ENCODE assay signal across 9 cellular contexts in genomic region chr1:228154685-228155571, GRCh38. TPM values are rescaled to one million over a fixed set of nuclear protein-coding genes. Genes with fewer than 3 reads are reported as not detected.
DNase-seq lines count a peak whose midpoint lies in the region; ATAC-seq, FAIRE-seq and TF ChIP-seq lines count a peak whose summit lies in the region.
"Had no signal": no experiment of that assay in that cellular context is flagged by ENCODE, and none has a peak within 500 bp of the region (broad histone marks: within the 10 kb centered on the region; RNA-seq: fewer than 3 reads in every experiment).

No MANE protein-coding gene starts in this region.

- no peaks in the 10 kb centered on the region for H3K36me3 Mint-ChIP-seq in activated T-cell treated with anti-CD3 and anti-CD28 coated beads, Interleukin-2, amount 50 U/mL, for 72 hours (ENCODE audit: insufficient read depth in 2 of 2)
- H3K36me3 Mint-ChIP-seq in naive thymus-derived CD4-positive, alpha-beta T cell: no peaks in the 10 kb centered on the region

- DNase-seq in NCI-H1417 (lab: John Stamatoyannopoulos, UW): peak in 2 of 3 experiments; percentile 86 to 92
- peak; percentile 28 to 55 for DNase-seq in activated T-cell treated with anti-CD3 and anti-CD28 coated beads, Interleukin-2, amount 50 U/mL, for 72 hours
- DNase-seq in naive thymus-derived CD4-positive, alpha-beta T cell: peak in 1 of 9 donors; percentile 42
- no peak for DNase-seq in superior temporal gyrus (ENCODE audit: extremely low spot score)
- no peak for DNase-seq in MV-4-11 (lab: John Stamatoyannopoulos, UW)
- no peak for DNase-seq in frontal cortex (ENCODE audit: low spot score in 2 of 2)
- DNase-seq: effector memory CD4-positive, alpha-beta T cell had no signal

- POLR2A ChIA-PET in naive thymus-derived CD4-positive, alpha-beta T cell (lab: Charles Lee): interaction anchor here (2.9 kb wide), 1 partner anchor 11 kb away, joined by 19 read pairs; the partner anchor contains the start of gene IBA57

- peaks cover 0 to 3% (median 0%) of the 10 kb centered on the region in 3 experiments for H3K36me3 ChIP-seq in naive thymus-derived CD4-positive, alpha-beta T cell (ENCODE audit: control insufficient read depth in 2 of 3, insufficient read depth in 3 of 3, low read length in 3 of 3)

- FAIRE-seq in frontal cortex (lab: Jason Lieb, UNC): no peak

- CTCF ChIA-PET in naive thymus-derived CD4-positive, alpha-beta T cell (lab: Charles Lee): interaction anchor here (1.4 kb wide), 1 partner anchor 13 kb away, joined by 3 read pairs; no protein-coding TSS in a partner anchor

- no peak for TF ChIP-seq CTCF in 22Rv1 (IDR thresholded peaks at IDR 0.05)

- no peaks in the 10 kb centered on the region for H3K27me3 ChIP-seq in naive thymus-derived CD4-positive, alpha-beta T cell (ENCODE audit: control insufficient read depth in 2 of 2, insufficient read depth in 2 of 2, low read length in 2 of 2)

- intact Hi-C loops in naive thymus-derived CD4-positive, alpha-beta T cell (cut with micrococcal nuclease): no loop called here

- H3K27ac Mint-ChIP-seq in activated T-cell treated with anti-CD3 and anti-CD28 coated beads, Interleukin-2, amount 50 U/mL, for 72 hours: peak overlapping the region; percentile 48
- H3K27ac Mint-ChIP-seq in naive thymus-derived CD4-positive, alpha-beta T cell: peak overlapping the region in 7 of 9 donors; percentile 24 to 89 (median 64)

- H3K9me3 ChIP-seq in naive thymus-derived CD4-positive, alpha-beta T cell (ENCODE audit: control insufficient read depth in 2 of 3, low read length in 3 of 3): no peaks in the 10 kb centered on the region

- 0 out of 2 replicates have a peak overlapping the region, but pooled peaks have one; percentile 4 for H3K27ac ChIP-seq in 22Rv1
- peak overlapping the region; percentile 27 for H3K27ac ChIP-seq in naive thymus-derived CD4-positive, alpha-beta T cell (ENCODE audit: low read depth, low read length)

- ATAC-seq in activated T-cell treated with anti-CD3 and anti-CD28 coated beads, Interleukin-2, amount 50 U/mL, for 72 hours (replicated peaks in 1 of 2): peak; percentile 78 to 83
- ATAC-seq in naive thymus-derived CD4-positive, alpha-beta T cell: no peak
- no peak for ATAC-seq in GM18867 (IDR thresholded peaks at IDR 0.05; ENCODE audit: unreplicated experiment)

- H3K27me3 Mint-ChIP-seq in activated T-cell treated with anti-CD3 and anti-CD28 coated beads, Interleukin-2, amount 50 U/mL, for 72 hours (ENCODE audit: low read depth): no peaks in the 10 kb centered on the region
- H3K27me3 Mint-ChIP-seq in naive thymus-derived CD4-positive, alpha-beta T cell: no peaks in the 10 kb centered on the region

- H3K4me1 Mint-ChIP-seq in activated T-cell treated with anti-CD3 and anti-CD28 coated beads, Interleukin-2, amount 50 U/mL, for 72 hours (ENCODE audit: low read depth): peaks cover 15% of the 10 kb centered on the region
- peaks cover 0 to 20% (median 12%) of the 10 kb centered on the region in 7 donors for H3K4me1 Mint-ChIP-seq in naive thymus-derived CD4-positive, alpha-beta T cell

- peak overlapping the region; percentile 33 to 43 for H3K4me3 Mint-ChIP-seq in activated T-cell treated with anti-CD3 and anti-CD28 coated beads, Interleukin-2, amount 50 U/mL, for 72 hours
- H3K4me3 Mint-ChIP-seq in naive thymus-derived CD4-positive, alpha-beta T cell: peak overlapping the region in 3 of 10 donors; percentile 12 to 47 (median 31)

- no peaks in the 10 kb centered on the region for H3K9me3 Mint-ChIP-seq in activated T-cell treated with anti-CD3 and anti-CD28 coated beads, Interleukin-2, amount 50 U/mL, for 72 hours
- peaks cover 0 to 1% (median 0%) of the 10 kb centered on the region in 11 donors for H3K9me3 Mint-ChIP-seq in naive thymus-derived CD4-positive, alpha-beta T cell

- H3K4me1 ChIP-seq in naive thymus-derived CD4-positive, alpha-beta T cell (ENCODE audit: control insufficient read depth in 2 of 2, insufficient read depth in 2 of 2, low read length in 2 of 2): peaks cover 0 to 7% of the 10 kb centered on the region in 2 donors

- no peak overlapping the region for H3K4me3 ChIP-seq in naive thymus-derived CD4-positive, alpha-beta T cell (ENCODE audit: low read length)

RNA-seq across cellular contexts. Expression of gene GJC2, which starts 5.2 kb away (rescaled TPM):
- total RNA-seq in activated T-cell treated with anti-CD3 and anti-CD28 coated beads, Interleukin-2, amount 50 U/mL, for 72 hours: under 1 TPM; 0.77 to 0.93 TPM
- 1 to 10 TPM in 2 of 5 experiments, under 1 TPM in 3; 0.70 to 3.3 (median 0.94) TPM for total RNA-seq in naive thymus-derived CD4-positive, alpha-beta T cell
- polyA plus RNA-seq in naive thymus-derived CD4-positive, alpha-beta T cell: not detected
- 0.82 TPM for total RNA-seq in frontal cortex

RNA-seq across cellular contexts. Expression of gene IBA57, which starts 10.7 kb away (rescaled TPM):
- 1 to 10 TPM; 9.1 TPM for total RNA-seq in activated T-cell treated with anti-CD3 and anti-CD28 coated beads, Interleukin-2, amount 50 U/mL, for 72 hours
- total RNA-seq in naive thymus-derived CD4-positive, alpha-beta T cell: 10 to 100 TPM in 4 of 5 experiments, 1 to 10 TPM in 1; 9.3 to 17.1 (median 10.9) TPM
- polyA plus RNA-seq in naive thymus-derived CD4-positive, alpha-beta T cell: 1 to 10 TPM; 5.4 to 5.6 TPM
- 2.9 TPM for total RNA-seq in frontal cortex

RNA-seq across cellular contexts. Expression of gene GUK1, which starts 14.8 kb away (rescaled TPM):
- 100 to 1,000 TPM; 130 to 148 TPM for total RNA-seq in activated T-cell treated with anti-CD3 and anti-CD28 coated beads, Interleukin-2, amount 50 U/mL, for 72 hours
- 100 to 1,000 TPM; 145 to 309 (median 279) TPM for total RNA-seq in naive thymus-derived CD4-positive, alpha-beta T cell
- polyA plus RNA-seq in naive thymus-derived CD4-positive, alpha-beta T cell: 100 to 1,000 TPM; 278 to 315 TPM
- 130 TPM for total RNA-seq in frontal cortex

RNA-seq across cellular contexts. Expression of gene MRPL55, which starts 45.8 kb away (rescaled TPM):
- 10 to 100 TPM; 36.1 to 36.7 TPM for total RNA-seq in activated T-cell treated with anti-CD3 and anti-CD28 coated beads, Interleukin-2, amount 50 U/mL, for 72 hours
- total RNA-seq in naive thymus-derived CD4-positive, alpha-beta T cell: 10 to 100 TPM; 34.3 to 79.3 (median 65.2) TPM
- 100 to 1,000 TPM; 132 to 149 TPM for polyA plus RNA-seq in naive thymus-derived CD4-positive, alpha-beta T cell
- 33.4 TPM for total RNA-seq in frontal cortex

RNA-seq across cellular contexts. Expression of gene C1orf35, which starts 51.8 kb away (rescaled TPM):
- 10 to 100 TPM; 18.2 to 27.3 TPM for total RNA-seq in activated T-cell treated with anti-CD3 and anti-CD28 coated beads, Interleukin-2, amount 50 U/mL, for 72 hours
- 10 to 100 TPM; 16.8 to 31.8 (median 27.8) TPM for total RNA-seq in naive thymus-derived CD4-positive, alpha-beta T cell
- polyA plus RNA-seq in naive thymus-derived CD4-positive, alpha-beta T cell: 10 to 100 TPM; 21.9 to 33.0 TPM
- 4.1 TPM for total RNA-seq in frontal cortex

Comparison
In these comparisons a context has a peak if more than half of its experiments do, and no peak if none do; other contexts are left out.
1. DNase-seq: peak in NCI-H1417 (2 of 3) and activated T-cell treated with anti-CD3 and anti-CD28 coated beads, Interleukin-2, amount 50 U/mL, for 72 hours (2 of 2); none in superior temporal gyrus (single experiment), MV-4-11 (single experiment) and frontal cortex (0 of 2).
2. ATAC-seq: peak in activated T-cell treated with anti-CD3 and anti-CD28 coated beads, Interleukin-2, amount 50 U/mL, for 72 hours (2 of 2); none in naive thymus-derived CD4-positive, alpha-beta T cell (single experiment) and GM18867 (single experiment).